ENCODE assay signal across 8 cellular contexts in the genomic region with DNA sequence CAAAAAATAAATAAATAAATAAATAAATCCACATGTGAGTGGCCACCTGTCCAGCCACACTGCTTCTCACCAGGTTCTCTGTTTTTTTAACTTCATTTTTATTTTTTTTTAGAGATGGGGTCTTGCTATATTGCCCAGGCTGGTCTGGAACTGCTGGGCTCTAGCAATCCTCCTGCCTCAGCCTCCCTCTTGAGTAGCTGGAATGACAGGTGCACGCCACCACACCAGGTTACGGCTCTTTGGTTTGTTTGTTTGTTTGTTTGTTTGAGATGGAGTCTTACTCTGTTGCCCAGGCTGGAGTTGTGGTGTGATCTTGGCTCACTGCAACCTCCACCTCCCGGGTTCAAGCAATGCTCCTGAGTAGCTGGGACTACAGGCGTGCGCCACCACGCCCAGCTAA.
"Had no signal": no experiment of that assay in that cellular context is flagged by ENCODE, and none has a peak within 500 bp of the region (broad histone marks: within the 10 kb centered on the region; RNA-seq: fewer than 3 reads in every experiment).

No MANE protein-coding gene starts in this region.

- DNase-seq: GDM1, GF-D8 had no signal

- H3K4me3 ChIP-seq: GM12878 had no signal

- FAIRE-seq: G401.6, GM12878, GM12891, GM12892, GM18507, GM19239 had no signal

- ATAC-seq: GM12878 had no signal
